Comparison of ENCODE assay signal across 8 cellular contexts in genomic region chr6:27831434-27832081, GRCh38.
DNase-seq lines count a peak whose midpoint lies in the region; ATAC-seq and TF ChIP-seq lines count a peak whose summit lies in the region.
"Not testable (repeated sequence)": the region's sequence is repeated elsewhere in the genome, so short reads cannot be mapped to it uniquely, and the experiment has no call there.

No MANE protein-coding gene starts in this region.

- peak overlapping the region; percentile 95 for H3K4me3 Mint-ChIP-seq in nephron progenitor cell

- H3K27me3 ChIP-seq in MG63, testis: not testable (repeated sequence)

- peaks cover 53% of the 10 kb centered on the region for H3K4me1 Mint-ChIP-seq in nephron progenitor cell

- H3K27ac Mint-ChIP-seq in nephron progenitor cell = peak overlapping the region; percentile 88

- DNase-seq in GM12865 (ENCODE audit: low read depth) = peak; percentile 89
- DNase-seq in MG63 = peak; percentile 96
- peak; percentile 55 for DNase-seq in activated T-helper 9 cell treated with anti-CD3 and anti-CD28 coated beads, Interleukin-2, amount 50 U/mL, for 16 hours (ENCODE audit: low read depth)
- peak; percentile 62 for DNase-seq in fibroblast of pulmonary artery (ENCODE audit: low read depth)
- DNase-seq in nephron progenitor cell = peak; percentile 55
- DNase-seq in testis = peak; percentile 62

- peak overlapping the region in 1 of 2 donors; percentile 10 for H3K27ac ChIP-seq in testis

- H3K4me3 ChIP-seq in GM12865 (ENCODE audit: low read depth, low read length) = peak overlapping the region; percentile 48
- peak overlapping the region; percentile 82 for H3K4me3 ChIP-seq in MG63
- peak overlapping the region; percentile 44 for H3K4me3 ChIP-seq in fibroblast of pulmonary artery (replicated peaks; ENCODE audit: low read depth, low read length)
- H3K4me3 ChIP-seq in testis = peak overlapping the region in 1 of 2 donors; percentile 43

- H3K4me1 ChIP-seq in testis = not testable (repeated sequence)

- TF ChIP-seq CTCF in GM12865 (IDR thresholded peaks at IDR 0.05; ENCODE audit: insufficient read depth, low read depth, low read length, missing control alignments); fibroblast of pulmonary artery (IDR thresholded peaks at IDR 0.05; ENCODE audit: low read length, missing control alignments); nephron progenitor cell (IDR thresholded peaks at IDR 0.05); testis (IDR thresholded peaks at IDR 0.05): not testable (repeated sequence)

- peak; percentile 85 for ATAC-seq in HG02588 (IDR thresholded peaks at IDR 0.05; ENCODE audit: unreplicated experiment)

- peaks cover 21% of the 10 kb centered on the region for H3K36me3 Mint-ChIP-seq in nephron progenitor cell (ENCODE audit: low read depth)

- peak; percentile 18; the same call in 1 of the 2 replicates for TF ChIP-seq POLR2A in Raji (IDR thresholded peaks at IDR 0.05; ENCODE audit: insufficient read depth, low read depth, low read length)
- TF ChIP-seq POLR2A in testis (IDR thresholded peaks at IDR 0.05) = not testable (repeated sequence)

- not testable (repeated sequence) for H3K27me3 Mint-ChIP-seq in nephron progenitor cell (ENCODE audit: low read depth, poor library complexity)

- peaks cover 15% of the 10 kb centered on the region for H3K9me3 Mint-ChIP-seq in nephron progenitor cell

- intact Hi-C loops in testis (cut with DNase I; ENCODE audit: low total_unique reads) = not testable (repeated sequence)

- not testable (repeated sequence) for H3K9me3 ChIP-seq in MG63, testis

- 16 to 17% methylated on average over 16 to 20 of the region's 26 CpGs for WGBS in testis, 2 donors

- H3K36me3 ChIP-seq in MG63 = peaks cover 26% of the 10 kb centered on the region
- not testable (repeated sequence) for H3K36me3 ChIP-seq in testis (ENCODE audit: low read depth, missing control alignments)
